16 cellular contexts compared by ENCODE assay signal in genomic region chr15:69497634-69498033, GRCh38. TPM values are rescaled to one million over a fixed set of nuclear protein-coding genes. Genes with fewer than 3 reads are reported as not detected.
DNase-seq lines count a peak whose midpoint lies in the region; ATAC-seq, FAIRE-seq and TF ChIP-seq lines count a peak whose summit lies in the region.
"Had no signal": no experiment of that assay in that cellular context is flagged by ENCODE, and none has a peak within 500 bp of the region (broad histone marks: within the 10 kb centered on the region; RNA-seq: fewer than 3 reads in every experiment).

No MANE protein-coding gene starts in this region.

- WGBS in small intestine, 3 donors: 45 to 63% (median 56%) methylated on average over 2 of the region's 2 CpGs

- peak overlapping the region; percentile 43 for H3K27ac Mint-ChIP-seq in T-helper 1 cell treated with Interleukin-12 subunit alpha and Interleukin-12 subunit beta and Interleukin-4 antibody, amounts not matched to agents 30 μg/mL and 1 μg/mL, for 36 hours
- H3K27ac Mint-ChIP-seq in activated naive CD8-positive, alpha-beta T cell treated with anti-CD3 and anti-CD28 coated beads, Interleukin-2, amount 50 U/mL, for 24 hours: no peak overlapping the region
- H3K27ac Mint-ChIP-seq in activated naive CD8-positive, alpha-beta T cell treated with anti-CD3 and anti-CD28 coated beads for 36 hours: no peak overlapping the region
- peak overlapping the region; percentile 8 for H3K27ac Mint-ChIP-seq in neural progenitor cell
- H3K27ac Mint-ChIP-seq: B cell had no signal

- peaks cover 10% of the 10 kb centered on the region for H3K4me1 Mint-ChIP-seq in T-helper 1 cell treated with Interleukin-12 subunit alpha and Interleukin-12 subunit beta and Interleukin-4 antibody, amounts not matched to agents 30 μg/mL and 1 μg/mL, for 36 hours (ENCODE audit: low read depth)
- H3K4me1 Mint-ChIP-seq in activated naive CD8-positive, alpha-beta T cell treated with anti-CD3 and anti-CD28 coated beads, Interleukin-2, amount 50 U/mL, for 24 hours: peaks cover 13% of the 10 kb centered on the region
- peaks cover 9% of the 10 kb centered on the region for H3K4me1 Mint-ChIP-seq in activated naive CD8-positive, alpha-beta T cell treated with anti-CD3 and anti-CD28 coated beads for 36 hours
- peaks cover 37% of the 10 kb centered on the region for H3K4me1 Mint-ChIP-seq in neural progenitor cell
- H3K4me1 Mint-ChIP-seq: B cell had no signal

- H3K79me2 ChIP-seq in neural progenitor cell (ENCODE audit: low read depth): no peaks in the 10 kb centered on the region

- H3K36me3 Mint-ChIP-seq in T-helper 1 cell treated with Interleukin-12 subunit alpha and Interleukin-12 subunit beta and Interleukin-4 antibody, amounts not matched to agents 30 μg/mL and 1 μg/mL, for 36 hours (ENCODE audit: low read depth): no peaks in the 10 kb centered on the region
- no peaks in the 10 kb centered on the region for H3K36me3 Mint-ChIP-seq in activated naive CD8-positive, alpha-beta T cell treated with anti-CD3 and anti-CD28 coated beads, Interleukin-2, amount 50 U/mL, for 24 hours (ENCODE audit: low read depth)
- no peaks in the 10 kb centered on the region for H3K36me3 Mint-ChIP-seq in activated naive CD8-positive, alpha-beta T cell treated with anti-CD3 and anti-CD28 coated beads for 36 hours
- no peaks in the 10 kb centered on the region for H3K36me3 Mint-ChIP-seq in neural progenitor cell

- H3K27me3 Mint-ChIP-seq in T-helper 1 cell treated with Interleukin-12 subunit alpha and Interleukin-12 subunit beta and Interleukin-4 antibody, amounts not matched to agents 30 μg/mL and 1 μg/mL, for 36 hours (ENCODE audit: low read depth): peaks cover 4% of the 10 kb centered on the region
- H3K27me3 Mint-ChIP-seq in activated naive CD8-positive, alpha-beta T cell treated with anti-CD3 and anti-CD28 coated beads, Interleukin-2, amount 50 U/mL, for 24 hours: peaks cover 5% of the 10 kb centered on the region
- no peaks in the 10 kb centered on the region for H3K27me3 Mint-ChIP-seq in activated naive CD8-positive, alpha-beta T cell treated with anti-CD3 and anti-CD28 coated beads for 36 hours
- H3K27me3 Mint-ChIP-seq in neural progenitor cell (ENCODE audit: insufficient read depth, low read depth): peaks cover 14% of the 10 kb centered on the region

- no peaks in the 10 kb centered on the region for H3K27me3 ChIP-seq in neural progenitor cell
- H3K27me3 ChIP-seq in small intestine (ENCODE audit: control insufficient read depth in 2 of 2, insufficient read depth in 2 of 2, low read length in 2 of 2): peaks cover 0 to 2% of the 10 kb centered on the region in 2 donors

- no peaks in the 10 kb centered on the region for H4K20me1 ChIP-seq in neural progenitor cell (ENCODE audit: low read depth)

- DNase-seq in T-helper 1 cell (no peak), neural progenitor cell (ENCODE audit: low spot score) (no peak), NCI-H82 treated with DMSO at 0.1 percent for 48 hours (lab: John Stamatoyannopoulos, UW; ENCODE audit: unreplicated experiment) (no peak), small intestine (no peak)
- DNase-seq in activated naive CD8-positive, alpha-beta T cell treated with anti-CD3 and anti-CD28 coated beads, Interleukin-2, amount 50 U/mL, for 24 hours: no peak
- DNase-seq in activated naive CD8-positive, alpha-beta T cell treated with anti-CD3 and anti-CD28 coated beads for 36 hours: no peak
- DNase-seq: DND-41, H9, NCI-H1417 treated with DMSO at 0.1 percent for 48 hours, NCI-H187 treated with DMSO at 0.1 percent for 48 hours, NCI-H526, SHP77 treated with DMSO at 0.1 percent for 48 hours had no signal

- no peak overlapping the region for H3K9ac ChIP-seq in neural progenitor cell
- H3K9ac ChIP-seq: KMS-11 had no signal

- no peak for FAIRE-seq in small intestine (lab: Jason Lieb, UNC)

- H3K27ac ChIP-seq in neural progenitor cell (no peak overlapping the region), small intestine (ENCODE audit: low read depth in 1 of 2, low read length in 1 of 2) (no peak overlapping the region)
- H3K27ac ChIP-seq: KMS-11 had no signal

- no peaks in the 10 kb centered on the region for H3K36me3 ChIP-seq in neural progenitor cell
- H3K36me3 ChIP-seq in small intestine (ENCODE audit: control insufficient read depth in 2 of 2, insufficient read depth in 2 of 2, low read length in 2 of 2): no peaks in the 10 kb centered on the region

- no peaks in the 10 kb centered on the region for H3K9me3 Mint-ChIP-seq in T-helper 1 cell treated with Interleukin-12 subunit alpha and Interleukin-12 subunit beta and Interleukin-4 antibody, amounts not matched to agents 30 μg/mL and 1 μg/mL, for 36 hours
- no peaks in the 10 kb centered on the region for H3K9me3 Mint-ChIP-seq in activated naive CD8-positive, alpha-beta T cell treated with anti-CD3 and anti-CD28 coated beads, Interleukin-2, amount 50 U/mL, for 24 hours
- H3K9me3 Mint-ChIP-seq in activated naive CD8-positive, alpha-beta T cell treated with anti-CD3 and anti-CD28 coated beads for 36 hours: no peaks in the 10 kb centered on the region
- no peaks in the 10 kb centered on the region for H3K9me3 Mint-ChIP-seq in neural progenitor cell
- H3K9me3 Mint-ChIP-seq: H9 had no signal

- ATAC-seq in activated naive CD8-positive, alpha-beta T cell treated with anti-CD3 and anti-CD28 coated beads, Interleukin-2, amount 50 U/mL, for 24 hours: peak; percentile 41
- ATAC-seq in GM21619 (IDR thresholded peaks at IDR 0.05; ENCODE audit: unreplicated experiment): no peak

- H3K9me3 ChIP-seq in neural progenitor cell (ENCODE audit: low read depth): no peaks in the 10 kb centered on the region
- no peaks in the 10 kb centered on the region for H3K9me3 ChIP-seq in small intestine (ENCODE audit: control insufficient read depth, low read depth)

- H3K4me3 ChIP-seq in neural progenitor cell: no peak overlapping the region
- H3K4me3 ChIP-seq in small intestine (ENCODE audit: low read depth in 1 of 2, low read length in 2 of 2): no peak overlapping the region

- peaks cover 24% of the 10 kb centered on the region for H3K4me1 ChIP-seq in neural progenitor cell
- no peaks in the 10 kb centered on the region for H3K4me1 ChIP-seq in small intestine (ENCODE audit: control insufficient read depth in 2 of 2, insufficient read depth in 1 of 2, low read depth in 1 of 2, low read length in 1 of 2)

- H3K4me3 Mint-ChIP-seq in T-helper 1 cell treated with Interleukin-12 subunit alpha and Interleukin-12 subunit beta and Interleukin-4 antibody, amounts not matched to agents 30 μg/mL and 1 μg/mL, for 36 hours: no peak overlapping the region
- no peak overlapping the region for H3K4me3 Mint-ChIP-seq in activated naive CD8-positive, alpha-beta T cell treated with anti-CD3 and anti-CD28 coated beads, Interleukin-2, amount 50 U/mL, for 24 hours
- H3K4me3 Mint-ChIP-seq in activated naive CD8-positive, alpha-beta T cell treated with anti-CD3 and anti-CD28 coated beads for 36 hours: no peak overlapping the region
- no peak overlapping the region for H3K4me3 Mint-ChIP-seq in neural progenitor cell
- H3K4me3 Mint-ChIP-seq: B cell, H9 had no signal

- TF ChIP-seq CTCF in neural progenitor cell (IDR thresholded peaks at IDR 0.05): no peak

- H2AFZ ChIP-seq in neural progenitor cell (replicated peaks): no peak overlapping the region

- H3K4me2 ChIP-seq in neural progenitor cell: no peak overlapping the region
- H3K4me2 ChIP-seq: KMS-11 had no signal

- H3F3A ChIP-seq in neural progenitor cell (ENCODE audit: low read depth): peaks cover 14% of the 10 kb centered on the region

RNA-seq across cellular contexts. Expression of gene RPLP1, which starts 45.0 kb away (rescaled TPM):
- 1,000 to 10,000 TPM; 2,276 to 2,343 TPM for total RNA-seq in activated naive CD8-positive, alpha-beta T cell treated with anti-CD3 and anti-CD28 coated beads for 36 hours
- total RNA-seq in neural progenitor cell (ENCODE audit: low replicate concordance): 109 and 376 TPM in 2 replicates
- 1,000 to 10,000 TPM in 2 of 3 donors, 100 to 1,000 TPM in 1; 975 to 2,388 (median 1,802) TPM for polyA plus RNA-seq in small intestine

Comparison
In these comparisons a context has a peak if more than half of its experiments do, and no peak if none do; other contexts are left out.
1. H3K27ac Mint-ChIP-seq: peak in T-helper 1 cell treated with Interleukin-12 subunit alpha and Interleukin-12 subunit beta and Interleukin-4 antibody, amounts not matched to agents 30 μg/mL and 1 μg/mL, for 36 hours (single experiment) and neural progenitor cell (single experiment); none in activated naive CD8-positive, alpha-beta T cell treated with anti-CD3 and anti-CD28 coated beads, Interleukin-2, amount 50 U/mL, for 24 hours (single experiment) and activated naive CD8-positive, alpha-beta T cell treated with anti-CD3 and anti-CD28 coated beads for 36 hours (single experiment).